Comparison of ENCODE assay signal across 2 cellular contexts in the genomic region with DNA sequence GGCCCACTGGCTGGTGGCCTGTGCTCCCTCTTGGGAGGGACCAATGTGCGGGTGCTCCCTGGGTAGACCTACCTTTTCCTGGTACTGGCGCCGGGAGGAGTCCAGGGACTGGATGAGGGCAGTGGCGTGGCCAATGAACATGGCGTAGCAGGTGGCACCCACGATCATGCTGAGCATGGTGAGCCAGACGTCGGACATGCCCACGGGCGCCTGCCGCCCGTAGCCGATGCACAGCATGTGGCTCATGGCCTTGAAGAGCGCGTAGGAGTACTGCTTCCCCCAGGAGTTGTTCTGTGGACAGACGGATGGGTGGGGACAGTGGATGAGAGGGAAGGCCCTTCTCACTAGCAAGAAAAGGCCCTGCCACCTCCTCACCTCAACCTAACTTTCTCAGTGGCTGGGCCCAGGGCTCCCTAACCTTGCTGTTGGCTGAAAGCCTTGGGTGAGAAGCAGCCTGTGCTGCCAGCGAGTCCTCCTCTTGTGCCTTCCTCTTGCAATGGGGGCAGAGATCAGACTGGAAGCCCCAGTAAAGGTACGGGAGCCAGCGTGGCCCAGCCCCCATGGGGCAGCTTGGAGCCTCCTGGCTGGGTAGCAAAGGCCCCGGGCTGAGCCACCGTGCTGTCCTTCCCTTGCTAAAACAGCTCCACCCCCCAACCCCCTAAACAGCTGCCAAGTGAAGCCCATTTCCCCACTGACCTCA.
TF ChIP-seq lines count a peak whose summit lies in the region.

No MANE protein-coding gene starts in this region.

TF ChIP-seq in HepG2, 621 proteins besides CTCF, POLR2A, EP300 and RAD21:
- TF ChIP-seq ZNF737 (CRISPR knock-in tag; IDR thresholded peaks at IDR 0.05; ENCODE audit: borderline replicate concordance): no peak

TF ChIP-seq in H1, 55 proteins besides CTCF, POLR2A, EP300 and RAD21:
- no peak for TF ChIP-seq KDM1A (IDR thresholded peaks at IDR 0.05; ENCODE audit: borderline replicate concordance, low read length)
- TF ChIP-seq MAFK (IDR thresholded peaks at IDR 0.05; ENCODE audit: low read depth, low read length): no peak
- TF ChIP-seq, protein P1, sequence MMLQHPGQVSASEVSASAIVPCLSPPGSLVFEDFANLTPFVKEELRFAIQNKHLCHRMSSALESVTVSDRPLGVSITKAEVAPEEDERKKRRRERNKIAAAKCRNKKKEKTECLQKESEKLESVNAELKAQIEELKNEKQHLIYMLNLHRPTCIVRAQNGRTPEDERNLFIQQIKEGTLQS (IDR thresholded peaks at IDR 0.05; ENCODE audit: insufficient read depth, low read depth, low read length): no peak
- no peak for TF ChIP-seq ASH2L (IDR thresholded peaks at IDR 0.05; ENCODE audit: low read length)
- TF ChIP-seq BRCA1 (IDR thresholded peaks at IDR 0.05; ENCODE audit: low read depth, low read length): no peak
- no peak for TF ChIP-seq GTF2F1 (IDR thresholded peaks at IDR 0.05; ENCODE audit: borderline replicate concordance, low read depth, low read length)
- no peak for TF ChIP-seq BCL11A (IDR thresholded peaks at IDR 0.05; ENCODE audit: low read depth in 2 of 2, low read length in 2 of 2)
- TF ChIP-seq HDAC6 (IDR thresholded peaks at IDR 0.05; ENCODE audit: low read depth, low read length): no peak
- no peak for TF ChIP-seq NRF1 (IDR thresholded peaks at IDR 0.05; ENCODE audit: low read depth, low read length)
- TF ChIP-seq SP1 (IDR thresholded peaks at IDR 0.05; ENCODE audit: low read depth, low read length): no peak
